Comparison of ENCODE assay signal across 1 cellular context in the genomic region with DNA sequence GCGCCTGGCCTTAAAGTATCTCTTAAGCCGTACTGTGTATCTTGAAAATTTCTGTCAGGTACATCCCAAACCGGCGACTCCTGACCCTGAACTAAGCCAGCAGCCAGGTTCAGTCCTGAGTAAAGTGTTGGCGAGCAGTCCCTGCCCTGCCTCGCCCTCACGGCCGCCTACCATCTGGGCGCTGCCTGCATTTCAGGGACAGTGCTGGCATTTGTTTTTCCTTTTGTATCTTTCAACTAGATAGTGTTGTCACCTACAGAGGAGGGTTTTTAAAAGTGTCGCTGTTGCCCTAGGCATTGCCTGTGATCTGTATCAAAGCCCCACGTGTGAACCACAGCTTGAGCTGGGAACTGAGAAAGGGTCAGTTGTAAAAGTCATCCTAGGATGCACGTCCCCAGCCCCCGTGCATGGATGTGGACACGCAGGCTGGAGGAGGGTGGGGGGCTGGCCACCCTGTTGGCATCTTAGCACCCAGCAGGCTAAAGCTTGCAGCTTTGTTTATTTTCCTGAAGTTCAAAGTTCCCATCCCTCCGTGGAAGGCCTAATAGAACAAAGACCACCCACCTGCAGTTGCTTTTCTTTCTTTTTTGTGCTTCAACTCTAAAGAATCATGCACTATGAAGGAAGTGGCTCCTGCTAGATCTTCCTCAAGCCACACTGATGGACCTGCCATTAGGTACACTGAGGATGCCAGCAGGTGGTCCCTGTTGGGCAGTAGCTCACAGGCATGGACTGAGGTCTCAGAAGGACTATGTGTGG.
A peak's percentile ranks its signal among the peaks of the same experiment; 100 is the strongest.
TF ChIP-seq lines count a peak whose summit lies in the region.

No MANE protein-coding gene starts in this region.

TF ChIP-seq in HepG2, 621 proteins besides CTCF, POLR2A, EP300 and RAD21 (continued from another document and continues in another):
- TF ChIP-seq PRDM10 (CRISPR knock-in tag; IDR thresholded peaks at IDR 0.05; ENCODE audit: low read depth) (0 out of 2 replicates have a peak, but pooled peaks have one; percentile 39), REXO4 (CRISPR knock-in tag; IDR thresholded peaks at IDR 0.05; ENCODE audit: borderline replicate concordance) (no peak), HDAC6 (IDR thresholded peaks at IDR 0.05; ENCODE audit: low read depth, low read length) (no peak), FOSL1 (CRISPR knock-in tag; IDR thresholded peaks at IDR 0.05; ENCODE audit: borderline replicate concordance) (no peak), ZNF549 (CRISPR knock-in tag; IDR thresholded peaks at IDR 0.05) (no peak), ESRRA (CRISPR knock-in tag; IDR thresholded peaks at IDR 0.05; ENCODE audit: low read depth) (0 out of 2 replicates have a peak, but pooled peaks have one; percentile 33), FLYWCH1 (CRISPR knock-in tag; IDR thresholded peaks at IDR 0.05) (no peak), ZNF143 (CRISPR knock-in tag; IDR thresholded peaks at IDR 0.05) (no peak; the same call in 1 of the 2 replicates), ZNF136 (CRISPR knock-in tag; IDR thresholded peaks at IDR 0.05; ENCODE audit: low read depth) (0 out of 2 replicates have a peak, but pooled peaks have one; percentile 52), NR2F6 (IDR thresholded peaks at IDR 0.05) (peak; percentile 36; the same call in 1 of the 2 replicates), NR2F6 (CRISPR knock-in tag; IDR thresholded peaks at IDR 0.05) (peak; percentile 70; the same call in 1 of the 2 replicates), NPAS2 (CRISPR knock-in tag; IDR thresholded peaks at IDR 0.05; ENCODE audit: borderline replicate concordance) (no peak), POLR2AphosphoS5 (IDR thresholded peaks at IDR 0.05; ENCODE audit: low read depth, low read length) (no peak), ZNF33A (CRISPR knock-in tag; IDR thresholded peaks at IDR 0.05; ENCODE audit: borderline replicate concordance) (no peak), ZNF776 (CRISPR knock-in tag; IDR thresholded peaks at IDR 0.05) (no peak), ZNF232 (CRISPR knock-in tag; IDR thresholded peaks at IDR 0.05; ENCODE audit: borderline replicate concordance) (peak; percentile 81; the same call in 1 of the 2 replicates), NFE2 (CRISPR knock-in tag; IDR thresholded peaks at IDR 0.05) (no peak), AGO1 (IDR thresholded peaks at IDR 0.05; ENCODE audit: low read depth, low read length, poor library complexity, severe bottlenecking) (no peak), SMARCC2 (IDR thresholded peaks at IDR 0.05) (no peak), NRL (CRISPR knock-in tag; IDR thresholded peaks at IDR 0.05; ENCODE audit: borderline replicate concordance) (peak; percentile 72), ZC3H13 (CRISPR knock-in tag; IDR thresholded peaks at IDR 0.05) (no peak), TBX3 (IDR thresholded peaks at IDR 0.05; ENCODE audit: borderline replicate concordance) (no peak), SMAD9 (CRISPR knock-in tag; IDR thresholded peaks at IDR 0.05) (no peak), KAT8 (CRISPR knock-in tag; IDR thresholded peaks at IDR 0.05) (no peak), ZNF44 (CRISPR knock-in tag; IDR thresholded peaks at IDR 0.05) (no peak), THRA (CRISPR knock-in tag; IDR thresholded peaks at IDR 0.05; ENCODE audit: borderline replicate concordance) (peak; percentile 71; the same call in 1 of the 2 replicates), ZNF317 (CRISPR knock-in tag; IDR thresholded peaks at IDR 0.05) (peak; percentile 68; the same call in 1 of the 2 replicates), HDAC1 (CRISPR knock-in tag; IDR thresholded peaks at IDR 0.05) (peak; percentile 71), ATF5 (CRISPR knock-in tag; IDR thresholded peaks at IDR 0.05; ENCODE audit: low read depth) (no peak), HNF1A (IDR thresholded peaks at IDR 0.05; ENCODE audit: low read depth) (no peak), HNF1A (CRISPR knock-in tag; IDR thresholded peaks at IDR 0.05; ENCODE audit: borderline replicate concordance) (peak; percentile 35; the same call in 1 of the 2 replicates), ZNF790 (CRISPR knock-in tag; IDR thresholded peaks at IDR 0.05; ENCODE audit: borderline replicate concordance) (no peak), ZNF263 (CRISPR knock-in tag; IDR thresholded peaks at IDR 0.05) (0 out of 2 replicates have a peak, but pooled peaks have one; percentile 33), FOXP1 (IDR thresholded peaks at IDR 0.05) (no peak), FOXP1 (CRISPR knock-in tag; IDR thresholded peaks at IDR 0.05) (peak; percentile 65), ZNF577 (CRISPR knock-in tag; IDR thresholded peaks at IDR 0.05; ENCODE audit: borderline replicate concordance, low read depth) (no peak), MAF1 (CRISPR knock-in tag; IDR thresholded peaks at IDR 0.05; ENCODE audit: borderline replicate concordance) (no peak), IKZF4 (CRISPR knock-in tag; IDR thresholded peaks at IDR 0.05; ENCODE audit: borderline replicate concordance, low read depth, not compliant biosample characterization) (no peak), ZNF441 (CRISPR knock-in tag; IDR thresholded peaks at IDR 0.05; ENCODE audit: borderline replicate concordance) (no peak), ZNF850 (CRISPR knock-in tag; conservative IDR thresholded peaks at IDR 0.05) (no peak), MTF2 (CRISPR knock-in tag; IDR thresholded peaks at IDR 0.05; ENCODE audit: borderline replicate concordance) (no peak)
- TF ChIP-seq, protein P1, sequence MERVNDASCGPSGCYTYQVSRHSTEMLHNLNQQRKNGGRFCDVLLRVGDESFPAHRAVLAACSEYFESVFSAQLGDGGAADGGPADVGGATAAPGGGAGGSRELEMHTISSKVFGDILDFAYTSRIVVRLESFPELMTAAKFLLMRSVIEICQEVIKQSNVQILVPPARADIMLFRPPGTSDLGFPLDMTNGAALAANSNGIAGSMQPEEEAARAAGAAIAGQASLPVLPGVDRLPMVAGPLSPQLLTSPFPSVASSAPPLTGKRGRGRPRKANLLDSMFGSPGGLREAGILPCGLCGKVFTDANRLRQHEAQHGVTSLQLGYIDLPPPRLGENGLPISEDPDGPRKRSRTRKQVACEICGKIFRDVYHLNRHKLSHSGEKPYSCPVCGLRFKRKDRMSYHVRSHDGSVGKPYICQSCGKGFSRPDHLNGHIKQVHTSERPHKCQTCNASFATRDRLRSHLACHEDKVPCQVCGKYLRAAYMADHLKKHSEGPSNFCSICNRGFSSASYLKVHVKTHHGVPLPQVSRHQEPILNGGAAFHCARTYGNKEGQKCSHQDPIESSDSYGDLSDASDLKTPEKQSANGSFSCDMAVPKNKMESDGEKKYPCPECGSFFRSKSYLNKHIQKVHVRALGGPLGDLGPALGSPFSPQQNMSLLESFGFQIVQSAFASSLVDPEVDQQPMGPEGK (CRISPR knock-in tag; IDR thresholded peaks at IDR 0.05) = peak; percentile 92
- TF ChIP-seq, protein P2, sequence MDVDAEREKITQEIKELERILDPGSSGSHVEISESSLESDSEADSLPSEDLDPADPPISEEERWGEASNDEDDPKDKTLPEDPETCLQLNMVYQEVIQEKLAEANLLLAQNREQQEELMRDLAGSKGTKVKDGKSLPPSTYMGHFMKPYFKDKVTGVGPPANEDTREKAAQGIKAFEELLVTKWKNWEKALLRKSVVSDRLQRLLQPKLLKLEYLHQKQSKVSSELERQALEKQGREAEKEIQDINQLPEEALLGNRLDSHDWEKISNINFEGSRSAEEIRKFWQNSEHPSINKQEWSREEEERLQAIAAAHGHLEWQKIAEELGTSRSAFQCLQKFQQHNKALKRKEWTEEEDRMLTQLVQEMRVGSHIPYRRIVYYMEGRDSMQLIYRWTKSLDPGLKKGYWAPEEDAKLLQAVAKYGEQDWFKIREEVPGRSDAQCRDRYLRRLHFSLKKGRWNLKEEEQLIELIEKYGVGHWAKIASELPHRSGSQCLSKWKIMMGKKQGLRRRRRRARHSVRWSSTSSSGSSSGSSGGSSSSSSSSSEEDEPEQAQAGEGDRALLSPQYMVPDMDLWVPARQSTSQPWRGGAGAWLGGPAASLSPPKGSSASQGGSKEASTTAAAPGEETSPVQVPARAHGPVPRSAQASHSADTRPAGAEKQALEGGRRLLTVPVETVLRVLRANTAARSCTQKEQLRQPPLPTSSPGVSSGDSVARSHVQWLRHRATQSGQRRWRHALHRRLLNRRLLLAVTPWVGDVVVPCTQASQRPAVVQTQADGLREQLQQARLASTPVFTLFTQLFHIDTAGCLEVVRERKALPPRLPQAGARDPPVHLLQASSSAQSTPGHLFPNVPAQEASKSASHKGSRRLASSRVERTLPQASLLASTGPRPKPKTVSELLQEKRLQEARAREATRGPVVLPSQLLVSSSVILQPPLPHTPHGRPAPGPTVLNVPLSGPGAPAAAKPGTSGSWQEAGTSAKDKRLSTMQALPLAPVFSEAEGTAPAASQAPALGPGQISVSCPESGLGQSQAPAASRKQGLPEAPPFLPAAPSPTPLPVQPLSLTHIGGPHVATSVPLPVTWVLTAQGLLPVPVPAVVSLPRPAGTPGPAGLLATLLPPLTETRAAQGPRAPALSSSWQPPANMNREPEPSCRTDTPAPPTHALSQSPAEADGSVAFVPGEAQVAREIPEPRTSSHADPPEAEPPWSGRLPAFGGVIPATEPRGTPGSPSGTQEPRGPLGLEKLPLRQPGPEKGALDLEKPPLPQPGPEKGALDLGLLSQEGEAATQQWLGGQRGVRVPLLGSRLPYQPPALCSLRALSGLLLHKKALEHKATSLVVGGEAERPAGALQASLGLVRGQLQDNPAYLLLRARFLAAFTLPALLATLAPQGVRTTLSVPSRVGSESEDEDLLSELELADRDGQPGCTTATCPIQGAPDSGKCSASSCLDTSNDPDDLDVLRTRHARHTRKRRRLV (CRISPR knock-in tag; IDR thresholded peaks at IDR 0.05) = no peak
- TF ChIP-seq, protein P3, sequence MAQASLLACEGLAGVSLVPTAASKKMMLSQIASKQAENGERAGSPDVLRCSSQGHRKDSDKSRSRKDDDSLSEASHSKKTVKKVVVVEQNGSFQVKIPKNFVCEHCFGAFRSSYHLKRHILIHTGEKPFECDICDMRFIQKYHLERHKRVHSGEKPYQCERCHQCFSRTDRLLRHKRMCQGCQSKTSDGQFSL (CRISPR knock-in tag; IDR thresholded peaks at IDR 0.05) = no peak; the same call in 1 of the 2 replicates
